ENCODE assay signal across 2 cellular contexts in the genomic region with DNA sequence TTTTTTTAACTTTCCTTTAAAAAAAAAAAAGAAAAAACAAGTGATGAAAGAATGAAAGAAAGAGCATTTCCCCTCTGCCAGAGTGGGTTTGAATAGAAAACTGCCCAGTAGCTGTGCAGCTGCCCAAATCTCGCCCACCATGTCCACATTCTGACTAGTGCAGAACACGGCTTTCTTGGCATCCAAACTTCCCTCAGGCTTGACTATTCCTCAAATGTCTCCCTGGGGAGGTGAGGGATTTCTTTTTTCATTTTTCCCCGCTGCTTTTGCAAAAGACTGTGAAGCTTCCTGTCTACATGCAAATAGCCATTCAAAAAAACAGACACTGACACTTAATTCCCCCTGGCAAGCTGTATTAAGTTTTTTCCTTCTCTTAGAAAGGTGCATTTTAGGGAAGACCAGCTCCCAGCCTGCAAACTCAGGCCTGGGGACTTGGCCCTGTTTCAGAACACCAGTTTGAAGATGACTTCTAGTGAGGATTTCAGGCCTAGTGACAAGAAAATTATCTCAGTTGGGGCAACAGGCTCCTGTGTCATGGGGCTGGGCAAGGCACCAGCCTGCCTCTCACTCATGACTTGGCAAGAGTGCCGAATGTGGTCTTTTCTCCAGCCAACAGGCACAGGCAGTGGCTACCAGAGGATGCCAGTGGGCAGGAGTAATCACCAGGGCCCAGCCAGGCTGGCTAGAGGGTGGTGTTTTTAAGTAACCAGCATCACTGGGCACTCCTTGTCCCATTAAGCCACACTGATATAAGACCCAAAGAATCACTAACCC.
TF ChIP-seq lines count a peak whose summit lies in the region.

No MANE protein-coding gene starts in this region.

TF ChIP-seq in HEK293T, 16 proteins besides CTCF, POLR2A, EP300 and RAD21 (continued from another document):
- TF ChIP-seq, protein P1, sequence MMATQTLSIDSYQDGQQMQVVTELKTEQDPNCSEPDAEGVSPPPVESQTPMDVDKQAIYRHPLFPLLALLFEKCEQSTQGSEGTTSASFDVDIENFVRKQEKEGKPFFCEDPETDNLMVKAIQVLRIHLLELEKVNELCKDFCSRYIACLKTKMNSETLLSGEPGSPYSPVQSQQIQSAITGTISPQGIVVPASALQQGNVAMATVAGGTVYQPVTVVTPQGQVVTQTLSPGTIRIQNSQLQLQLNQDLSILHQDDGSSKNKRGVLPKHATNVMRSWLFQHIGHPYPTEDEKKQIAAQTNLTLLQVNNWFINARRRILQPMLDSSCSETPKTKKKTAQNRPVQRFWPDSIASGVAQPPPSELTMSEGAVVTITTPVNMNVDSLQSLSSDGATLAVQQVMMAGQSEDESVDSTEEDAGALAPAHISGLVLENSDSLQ (IDR thresholded peaks at IDR 0.05) = no peak
- no peak for TF ChIP-seq FOXK2 (IDR thresholded peaks at IDR 0.05)
- TF ChIP-seq SUZ12 (IDR thresholded peaks at IDR 0.05) = no peak
- no peak for TF ChIP-seq CTBP1 (IDR thresholded peaks at IDR 0.05; ENCODE audit: borderline replicate concordance)
- TF ChIP-seq SP1 (IDR thresholded peaks at IDR 0.05) = no peak
TF ChIP-seq in HEK293T: peak in this region for 0.

TF ChIP-seq in HepG2, 621 proteins besides CTCF, POLR2A, EP300 and RAD21 (continued from another document):
- TF ChIP-seq, protein P2, sequence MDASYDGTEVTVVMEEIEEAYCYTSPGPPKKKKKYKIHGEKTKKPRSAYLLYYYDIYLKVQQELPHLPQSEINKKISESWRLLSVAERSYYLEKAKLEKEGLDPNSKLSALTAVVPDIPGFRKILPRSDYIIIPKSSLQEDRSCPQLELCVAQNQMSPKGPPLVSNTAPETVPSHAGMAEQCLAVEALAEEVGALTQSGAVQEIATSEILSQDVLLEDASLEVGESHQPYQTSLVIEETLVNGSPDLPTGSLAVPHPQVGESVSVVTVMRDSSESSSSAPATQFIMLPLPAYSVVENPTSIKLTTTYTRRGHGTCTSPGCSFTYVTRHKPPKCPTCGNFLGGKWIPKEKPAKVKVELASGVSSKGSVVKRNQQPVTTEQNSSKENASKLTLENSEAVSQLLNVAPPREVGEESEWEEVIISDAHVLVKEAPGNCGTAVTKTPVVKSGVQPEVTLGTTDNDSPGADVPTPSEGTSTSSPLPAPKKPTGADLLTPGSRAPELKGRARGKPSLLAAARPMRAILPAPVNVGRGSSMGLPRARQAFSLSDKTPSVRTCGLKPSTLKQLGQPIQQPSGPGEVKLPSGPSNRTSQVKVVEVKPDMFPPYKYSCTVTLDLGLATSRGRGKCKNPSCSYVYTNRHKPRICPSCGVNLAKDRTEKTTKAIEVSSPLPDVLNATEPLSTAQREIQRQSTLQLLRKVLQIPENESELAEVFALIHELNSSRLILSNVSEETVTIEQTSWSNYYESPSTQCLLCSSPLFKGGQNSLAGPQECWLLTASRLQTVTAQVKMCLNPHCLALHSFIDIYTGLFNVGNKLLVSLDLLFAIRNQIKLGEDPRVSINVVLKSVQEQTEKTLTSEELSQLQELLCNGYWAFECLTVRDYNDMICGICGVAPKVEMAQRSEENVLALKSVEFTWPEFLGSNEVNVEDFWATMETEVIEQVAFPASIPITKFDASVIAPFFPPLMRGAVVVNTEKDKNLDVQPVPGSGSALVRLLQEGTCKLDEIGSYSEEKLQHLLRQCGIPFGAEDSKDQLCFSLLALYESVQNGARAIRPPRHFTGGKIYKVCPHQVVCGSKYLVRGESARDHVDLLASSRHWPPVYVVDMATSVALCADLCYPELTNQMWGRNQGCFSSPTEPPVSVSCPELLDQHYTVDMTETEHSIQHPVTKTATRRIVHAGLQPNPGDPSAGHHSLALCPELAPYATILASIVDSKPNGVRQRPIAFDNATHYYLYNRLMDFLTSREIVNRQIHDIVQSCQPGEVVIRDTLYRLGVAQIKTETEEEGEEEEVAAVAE (CRISPR knock-in tag; IDR thresholded peaks at IDR 0.05; ENCODE audit: borderline replicate concordance) = no peak
- TF ChIP-seq ZC3H4 (CRISPR knock-in tag; IDR thresholded peaks at IDR 0.05; ENCODE audit: borderline replicate concordance) (no peak), KMT2B (CRISPR knock-in tag; IDR thresholded peaks at IDR 0.05) (no peak), AGO2 (optimal IDR thresholded peaks at IDR 0.05; ENCODE audit: low read depth, low read length) (no peak), ZNF333 (CRISPR knock-in tag; IDR thresholded peaks at IDR 0.05; ENCODE audit: borderline replicate concordance) (no peak), ZNF614 (CRISPR knock-in tag; IDR thresholded peaks at IDR 0.05; ENCODE audit: borderline replicate concordance) (no peak), ZNF709 (CRISPR knock-in tag; IDR thresholded peaks at IDR 0.05) (no peak), HNRNPK (IDR thresholded peaks at IDR 0.05; ENCODE audit: low read depth, low read length, poor library complexity, severe bottlenecking) (no peak), HIVEP1 (CRISPR knock-in tag; IDR thresholded peaks at IDR 0.05) (no peak)
- TF ChIP-seq, protein P3, sequence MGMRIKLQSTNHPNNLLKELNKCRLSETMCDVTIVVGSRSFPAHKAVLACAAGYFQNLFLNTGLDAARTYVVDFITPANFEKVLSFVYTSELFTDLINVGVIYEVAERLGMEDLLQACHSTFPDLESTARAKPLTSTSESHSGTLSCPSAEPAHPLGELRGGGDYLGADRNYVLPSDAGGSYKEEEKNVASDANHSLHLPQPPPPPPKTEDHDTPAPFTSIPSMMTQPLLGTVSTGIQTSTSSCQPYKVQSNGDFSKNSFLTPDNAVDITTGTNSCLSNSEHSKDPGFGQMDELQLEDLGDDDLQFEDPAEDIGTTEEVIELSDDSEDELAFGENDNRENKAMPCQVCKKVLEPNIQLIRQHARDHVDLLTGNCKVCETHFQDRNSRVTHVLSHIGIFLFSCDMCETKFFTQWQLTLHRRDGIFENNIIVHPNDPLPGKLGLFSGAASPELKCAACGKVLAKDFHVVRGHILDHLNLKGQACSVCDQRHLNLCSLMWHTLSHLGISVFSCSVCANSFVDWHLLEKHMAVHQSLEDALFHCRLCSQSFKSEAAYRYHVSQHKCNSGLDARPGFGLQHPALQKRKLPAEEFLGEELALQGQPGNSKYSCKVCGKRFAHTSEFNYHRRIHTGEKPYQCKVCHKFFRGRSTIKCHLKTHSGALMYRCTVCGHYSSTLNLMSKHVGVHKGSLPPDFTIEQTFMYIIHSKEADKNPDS (CRISPR knock-in tag; IDR thresholded peaks at IDR 0.05) = no peak
TF ChIP-seq in HepG2: peak in this region for 0.
